In the genomic region with DNA sequence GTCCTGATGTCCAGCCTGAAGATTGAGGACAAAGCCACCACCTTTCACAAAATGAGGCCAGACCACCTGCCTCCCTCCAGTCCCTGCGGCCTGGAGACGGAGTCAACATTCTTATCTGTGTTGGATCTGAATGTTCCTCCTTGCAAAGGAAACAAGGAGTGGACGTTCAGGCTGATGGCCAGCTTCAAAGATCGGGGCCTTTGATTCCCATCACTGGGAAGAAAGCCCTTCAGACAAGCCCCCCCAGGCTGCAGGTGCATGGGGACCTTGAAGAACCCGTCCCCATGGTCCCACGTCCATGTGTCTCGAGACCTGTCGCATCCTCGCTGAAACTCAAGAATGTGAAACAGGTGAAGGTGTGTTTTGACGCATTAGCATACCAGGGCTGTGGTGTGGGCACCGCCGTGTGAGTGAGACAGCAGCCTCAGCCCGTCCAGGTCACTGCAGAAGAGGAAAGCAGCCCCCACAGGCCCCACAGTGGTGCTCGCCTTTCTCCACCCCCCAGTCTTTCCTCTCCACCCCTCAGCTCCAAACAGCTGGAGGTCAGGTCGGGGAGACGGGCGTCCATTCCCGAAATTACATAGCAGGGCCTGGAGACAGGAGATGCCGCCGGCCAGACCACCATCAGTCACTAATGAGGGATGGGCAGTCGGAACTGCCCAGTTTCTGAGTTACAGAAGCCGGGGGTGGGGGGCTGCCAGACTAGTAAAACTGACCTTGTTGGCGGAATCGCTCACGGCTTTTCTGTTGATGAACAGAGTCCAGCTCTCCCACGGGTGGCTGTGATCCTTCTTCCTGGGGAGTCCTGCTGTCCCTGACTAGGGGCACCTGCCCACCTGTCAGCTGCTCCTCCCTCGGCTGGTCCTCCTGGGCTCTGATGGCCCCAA, we compare ENCODE assay signal across 9 cellular contexts. TPM values are rescaled to one million over a fixed set of nuclear protein-coding genes. Genes with fewer than 3 reads are reported as not detected.
A peak's percentile ranks its signal among the peaks of the same experiment; 100 is the strongest.
DNase-seq lines count a peak whose midpoint lies in the region; ATAC-seq, FAIRE-seq and TF ChIP-seq lines count a peak whose summit lies in the region.
"Had no signal": no experiment of that assay in that cellular context is flagged by ENCODE, and none has a peak within 500 bp of the region (broad histone marks: within the 10 kb centered on the region; RNA-seq: fewer than 3 reads in every experiment).

No MANE protein-coding gene starts in this region.

- peaks cover 39% of the 10 kb centered on the region for H3K79me2 ChIP-seq in DOHH2 (ENCODE audit: control insufficient read depth, low read length)

- intact Hi-C loops in psoas muscle (cut with DNase I) = loop anchor here in 1 of 2 donors (5.0 kb wide), 1 partner anchor 37 kb away; no protein-coding TSS in a partner anchor

- TF ChIP-seq CTCF in DOHH2 (IDR thresholded peaks at IDR 0.05; ENCODE audit: low read depth, low read length, poor library complexity, severe bottlenecking) = no peak
- no peak for TF ChIP-seq CTCF in fibroblast of pulmonary artery (IDR thresholded peaks at IDR 0.05; ENCODE audit: low read length, missing control alignments)
- no peak for TF ChIP-seq CTCF in psoas muscle (IDR thresholded peaks at IDR 0.05)

- no peak for DNase-seq in SJCRH30
- no peak for DNase-seq in fibroblast of pulmonary artery (ENCODE audit: low read depth)
- DNase-seq in psoas muscle = no peak
- no peak for DNase-seq in midbrain (lab: John Stamatoyannopoulos, UW)
- DNase-seq in LoVo (ENCODE audit: low spot score) = no peak
- DNase-seq in GM12891 (ENCODE audit: insufficient read length, low spot score) = no peak
- no peak for DNase-seq in NCI-H82 treated with DMSO at 0.1 percent for 48 hours (lab: John Stamatoyannopoulos, UW; ENCODE audit: unreplicated experiment)

- no peaks in the 10 kb centered on the region for H3K9me2 ChIP-seq in DOHH2 (replicated peaks; ENCODE audit: control insufficient read depth, low read length)

- peak overlapping the region; percentile 87 for H3K4me2 ChIP-seq in DOHH2 (ENCODE audit: low read length)

- peaks cover 28% of the 10 kb centered on the region; the same call in 1 of the 2 replicates for H4K20me1 ChIP-seq in DOHH2 (ENCODE audit: control insufficient read depth, insufficient read depth, low read depth, low read length)

- no peak overlapping the region for H3K27ac ChIP-seq in DOHH2 (ENCODE audit: low read depth, low read length)
- no peak overlapping the region for H3K27ac ChIP-seq in SJCRH30
- H3K27ac ChIP-seq in psoas muscle = peak overlapping the region; percentile 95

- H3K27me3 ChIP-seq in DOHH2 (ENCODE audit: control insufficient read depth, low read length) (peaks cover 18% of the 10 kb centered on the region), SJCRH30 (no peaks in the 10 kb centered on the region), psoas muscle (ENCODE audit: insufficient read depth in 3 of 3, low read length in 2 of 3) (no peaks in the 10 kb centered on the region)

- H3K4me1 ChIP-seq in DOHH2 (ENCODE audit: control insufficient read depth, low read length) = peaks cover 23% of the 10 kb centered on the region
- H3K4me1 ChIP-seq in SJCRH30 = peaks cover 18% of the 10 kb centered on the region; the same call in 1 of the 2 replicates
- H3K4me1 ChIP-seq in psoas muscle = peaks cover 37% of the 10 kb centered on the region

- FAIRE-seq in GM12891 (lab: Jason Lieb, UNC) = no peak

- H3K36me3 ChIP-seq in DOHH2 (ENCODE audit: control insufficient read depth, low read length) = peaks cover 35% of the 10 kb centered on the region
- H3K36me3 ChIP-seq in SJCRH30 = peaks cover 26% of the 10 kb centered on the region
- H3K36me3 ChIP-seq in psoas muscle (ENCODE audit: insufficient read depth in 1 of 2, low read depth in 1 of 2) = peaks cover 3 to 23% of the 10 kb centered on the region in 2 donors

- no peak for ATAC-seq in psoas muscle

- H3K4me3 ChIP-seq in DOHH2 (ENCODE audit: low read length) = peak overlapping the region; percentile 93; the same call in 1 of the 2 replicates
- H3K4me3 ChIP-seq in SJCRH30 = peak overlapping the region; percentile 92; the same call in 1 of the 2 replicates
- peak overlapping the region; percentile 85 for H3K4me3 ChIP-seq in fibroblast of pulmonary artery (replicated peaks; ENCODE audit: low read depth, low read length)
- peak overlapping the region; percentile 83 for H3K4me3 ChIP-seq in psoas muscle

- 71 to 75% (median 72%) methylated on average over 24 to 27 of the region's 27 CpGs for WGBS in psoas muscle, 3 donors

- no peaks in the 10 kb centered on the region for H3F3A ChIP-seq in DOHH2 (ENCODE audit: control insufficient read depth, insufficient read depth)

- H3K9me3 ChIP-seq in DOHH2 (ENCODE audit: control insufficient read depth, insufficient read depth, low read length) = no peaks in the 10 kb centered on the region
- H3K9me3 ChIP-seq in SJCRH30 (replicated peaks) = no peaks in the 10 kb centered on the region
- H3K9me3 ChIP-seq in psoas muscle = no peaks in the 10 kb centered on the region

- TF ChIP-seq POLR2A in GM12891 (IDR thresholded peaks at IDR 0.05; ENCODE audit: low read depth, low read length) = no peak

TF ChIP-seq in GM12891, 5 proteins besides CTCF, POLR2A, EP300 and RAD21:
- TF ChIP-seq PAX5 (IDR thresholded peaks at IDR 0.05; ENCODE audit: insufficient read depth, low read length, severe bottlenecking) (no peak), TAF1 (IDR thresholded peaks at IDR 0.05; ENCODE audit: low read depth, low read length) (no peak), POLR2AphosphoS5 (IDR thresholded peaks at IDR 0.05; ENCODE audit: low read depth, low read length) (no peak), POU2F2 (IDR thresholded peaks at IDR 0.05; ENCODE audit: low read depth, low read length) (no peak), SPI1 (IDR thresholded peaks at IDR 0.05; ENCODE audit: low read depth, low read length) (no peak)

RNA-seq across cellular contexts. Expression of gene CSNK1D, which starts 0.9 kb away (rescaled TPM):
- total RNA-seq in SJCRH30 (2014; rRNA removed; shearing (Covaris generic)) = 70.5 and 88.7 TPM in 2 replicates
- 100 to 1,000 TPM in 3 of 4 donors, 10 to 100 TPM in 1; 73.5 to 139 (median 116) TPM for total RNA-seq in psoas muscle
- 100 to 1,000 TPM in 1 of 3 donors, 10 to 100 TPM in 2; 74.3 to 124 (median 92.7) TPM for polyA plus RNA-seq in psoas muscle
- 60.6 TPM for polyA plus RNA-seq in GM12891 (2012; ENCODE audit: low read depth, missing spikeins)

RNA-seq across cellular contexts. Expression of gene CD7, which starts 43.0 kb away (rescaled TPM):
- 4.8 and 6.3 TPM in 2 replicates for total RNA-seq in SJCRH30 (2014; rRNA removed; shearing (Covaris generic))
- under 1 TPM in 3 of 4 donors, not detected in 1; 0.18 to 0.81 (median 0.71) TPM for total RNA-seq in psoas muscle
- polyA plus RNA-seq in psoas muscle = under 1 TPM; 0.13 to 0.19 (median 0.16) TPM
- polyA plus RNA-seq in GM12891 (2012; ENCODE audit: low read depth, missing spikeins) = 0.18 TPM
- total RNA-seq: M059J had no signal

RNA-seq across cellular contexts. Expression of gene SLC16A3, which starts 45.5 kb away (rescaled TPM):
- 11.0 and 13.2 TPM in 2 replicates for total RNA-seq in SJCRH30 (2014; rRNA removed; shearing (Covaris generic))
- 100 to 1,000 TPM in 2 of 4 donors, 10 to 100 TPM in 2; 18.6 to 182 (median 70.1) TPM for total RNA-seq in psoas muscle
- 100 to 1,000 TPM; 102 to 263 (median 128) TPM for polyA plus RNA-seq in psoas muscle
- 92.3 TPM for polyA plus RNA-seq in GM12891 (2012; ENCODE audit: low read depth, missing spikeins)

RNA-seq across cellular contexts. Expression of gene SECTM1, which starts 59.2 kb away (rescaled TPM):
- total RNA-seq in SJCRH30 (2014; rRNA removed; shearing (Covaris generic)) = 0.36 and 1.1 TPM in 2 replicates
- total RNA-seq in psoas muscle = 1 to 10 TPM; 1.2 to 2.3 (median 1.7) TPM
- polyA plus RNA-seq in psoas muscle = 1 to 10 TPM in 2 of 3 donors, under 1 TPM in 1; 0.70 to 1.2 (median 1.0) TPM
- 0.27 TPM for polyA plus RNA-seq in GM12891 (2012; ENCODE audit: low read depth, missing spikeins)
